Comparison of ENCODE assay signal across 11 cellular contexts in genomic region chr16:17346774-17347569, GRCh38.
DNase-seq lines count a peak whose midpoint lies in the region; ATAC-seq, FAIRE-seq and TF ChIP-seq lines count a peak whose summit lies in the region.
"Had no signal": no experiment of that assay in that cellular context is flagged by ENCODE, and none has a peak within 500 bp of the region (broad histone marks: within the 10 kb centered on the region; RNA-seq: fewer than 3 reads in every experiment).

No MANE protein-coding gene starts in this region.

- peaks cover 0 to 16% of the 10 kb centered on the region in 2 donors for H3K36me3 Mint-ChIP-seq in CD4-positive, alpha-beta memory T cell
- peaks cover 7% of the 10 kb centered on the region for H3K36me3 Mint-ChIP-seq in activated naive CD8-positive, alpha-beta T cell
- H3K36me3 Mint-ChIP-seq in naive thymus-derived CD8-positive, alpha-beta T cell, result peaks cover 0 to 9% (median 2%) of the 10 kb centered on the region in 3 donors

- peaks cover 66% of the 10 kb centered on the region for H3K4me1 ChIP-seq in CD4-positive, alpha-beta memory T cell (ENCODE audit: insufficient read depth, low read length)
- H3K4me1 ChIP-seq in kidney (ENCODE audit: control insufficient read depth in 1 of 2, insufficient read depth in 1 of 2, low read depth in 1 of 2, low read length in 2 of 2), result peaks cover 0 to 2% of the 10 kb centered on the region in 2 donors

- H3K4me3 ChIP-seq in CD4-positive, alpha-beta memory T cell (ENCODE audit: low read length in 2 of 2), result peak overlapping the region in 1 of 2 donors; percentile 10
- H3K4me3 ChIP-seq in kidney (ENCODE audit: low read length in 2 of 2), result no peak overlapping the region
- H3K4me3 ChIP-seq: tibial artery had no signal

- POLR2A ChIA-PET in CD4-positive, alpha-beta memory T cell (lab: Charles Lee; ENCODE audit: partially characterized antibody), result interaction anchor here (0.5 to 3.2 kb wide), 10 partner anchors 10 to 121 kb away, joined by 3 to 20 read pairs (median 5); no protein-coding TSS in a partner anchor
- POLR2A ChIA-PET in naive thymus-derived CD8-positive, alpha-beta T cell (lab: Charles Lee), result interaction anchor here (1.1 to 1.9 kb wide), 5 partner anchors 9 to 69 kb away, joined by 3 to 9 read pairs (median 6); no protein-coding TSS in a partner anchor

- no peaks in the 10 kb centered on the region for H3K27me3 Mint-ChIP-seq in CD4-positive, alpha-beta memory T cell
- no peaks in the 10 kb centered on the region for H3K27me3 Mint-ChIP-seq in activated naive CD8-positive, alpha-beta T cell
- no peaks in the 10 kb centered on the region for H3K27me3 Mint-ChIP-seq in naive thymus-derived CD8-positive, alpha-beta T cell

- ATAC-seq in naive thymus-derived CD8-positive, alpha-beta T cell, result no peak
- ATAC-seq in GM21786 (IDR thresholded peaks at IDR 0.05; ENCODE audit: unreplicated experiment), result no peak

- no peaks in the 10 kb centered on the region for H3K9me3 ChIP-seq in CD4-positive, alpha-beta memory T cell (ENCODE audit: control insufficient read depth in 1 of 2, low read length in 2 of 2)
- H3K9me3 ChIP-seq in kidney (ENCODE audit: control insufficient read depth in 1 of 2, low read length in 2 of 2), result no peaks in the 10 kb centered on the region
- H3K9me3 ChIP-seq: tibial artery had no signal

- H3K4me1 Mint-ChIP-seq in CD4-positive, alpha-beta memory T cell, result peaks cover 46 to 84% (median 67%) of the 10 kb centered on the region in 4 donors
- H3K4me1 Mint-ChIP-seq in activated naive CD8-positive, alpha-beta T cell (ENCODE audit: low read depth), result peaks cover 62% of the 10 kb centered on the region
- peaks cover 31 to 93% (median 59%) of the 10 kb centered on the region in 4 donors for H3K4me1 Mint-ChIP-seq in naive thymus-derived CD8-positive, alpha-beta T cell

- in situ Hi-C loops in KBM-7 (cut with MboI; ENCODE audit: low pct_unique_long_range_greater_than_20kb, low sequenced_read_pairs), result no loop called here

- H3K9me3 Mint-ChIP-seq in CD4-positive, alpha-beta memory T cell, result no peaks in the 10 kb centered on the region
- H3K9me3 Mint-ChIP-seq in activated naive CD8-positive, alpha-beta T cell (ENCODE audit: low read depth), result no peaks in the 10 kb centered on the region
- peaks cover 0 to 2% (median 0%) of the 10 kb centered on the region in 9 donors for H3K9me3 Mint-ChIP-seq in naive thymus-derived CD8-positive, alpha-beta T cell

- H3K27ac ChIP-seq in CD4-positive, alpha-beta memory T cell (ENCODE audit: low read depth, low read length), result peak overlapping the region; percentile 41
- no peak overlapping the region for H3K27ac ChIP-seq in kidney (ENCODE audit: low read depth in 2 of 2, low read length in 2 of 2)

- no peak for DNase-seq in CD4-positive, alpha-beta memory T cell
- DNase-seq in KBM-7 (peak; percentile 56), NCI-H774 (lab: John Stamatoyannopoulos, UW) (no peak), kidney (no peak), NCI-H748 treated with DMSO at 0.1 percent for 48 hours (lab: John Stamatoyannopoulos, UW) (no peak)
- DNase-seq in naive thymus-derived CD8-positive, alpha-beta T cell, result no peak
- DNase-seq: Kasumi-1 had no signal

- H3K27me3 ChIP-seq in CD4-positive, alpha-beta memory T cell (ENCODE audit: insufficient read depth, low read length), result no peaks in the 10 kb centered on the region
- H3K27me3 ChIP-seq: tibial artery had no signal

- peak overlapping the region; percentile 73 to 97 (median 93) for H3K27ac Mint-ChIP-seq in CD4-positive, alpha-beta memory T cell
- peak overlapping the region; percentile 92 for H3K27ac Mint-ChIP-seq in activated naive CD8-positive, alpha-beta T cell
- peak overlapping the region; percentile 39 to 92 (median 76) for H3K27ac Mint-ChIP-seq in naive thymus-derived CD8-positive, alpha-beta T cell

- peak overlapping the region; percentile 42 to 84 (median 76) for H3K4me3 Mint-ChIP-seq in CD4-positive, alpha-beta memory T cell
- peak overlapping the region; percentile 54 for H3K4me3 Mint-ChIP-seq in activated naive CD8-positive, alpha-beta T cell
- peak overlapping the region in 5 of 10 donors; percentile 22 to 43 (median 39) for H3K4me3 Mint-ChIP-seq in naive thymus-derived CD8-positive, alpha-beta T cell

- H3K9ac ChIP-seq in kidney (ENCODE audit: low read length in 2 of 2), result no peak overlapping the region

- intact Hi-C loops in CD4-positive, alpha-beta memory T cell (cut with micrococcal nuclease), result loop anchor here (10.0 kb wide), 1 partner anchor 48 kb away; no protein-coding TSS in a partner anchor
- intact Hi-C loops in kidney (cut with DNase I), result no loop called here

- CTCF ChIA-PET in CD4-positive, alpha-beta memory T cell (lab: Charles Lee; ENCODE audit: partially characterized antibody), result interaction anchor here (0.8 to 3.7 kb wide), 13 partner anchors 10 to 130 kb away, joined by 3 to 14 read pairs (median 4); no protein-coding TSS in a partner anchor

- H3K36me3 ChIP-seq in CD4-positive, alpha-beta memory T cell (ENCODE audit: insufficient read depth, low read length), result no peaks in the 10 kb centered on the region
- no peaks in the 10 kb centered on the region for H3K36me3 ChIP-seq in kidney (ENCODE audit: control insufficient read depth in 1 of 2, insufficient read depth in 2 of 2, low read length in 2 of 2)
- H3K36me3 ChIP-seq: tibial artery had no signal

- no peak for FAIRE-seq in kidney (lab: Jason Lieb, UNC)
- FAIRE-seq: islet of Langerhans had no signal

- TF ChIP-seq CTCF in kidney (IDR thresholded peaks at IDR 0.05; ENCODE audit: borderline replicate concordance, extremely low read depth, insufficient read depth), result no peak
